In the genomic region with DNA sequence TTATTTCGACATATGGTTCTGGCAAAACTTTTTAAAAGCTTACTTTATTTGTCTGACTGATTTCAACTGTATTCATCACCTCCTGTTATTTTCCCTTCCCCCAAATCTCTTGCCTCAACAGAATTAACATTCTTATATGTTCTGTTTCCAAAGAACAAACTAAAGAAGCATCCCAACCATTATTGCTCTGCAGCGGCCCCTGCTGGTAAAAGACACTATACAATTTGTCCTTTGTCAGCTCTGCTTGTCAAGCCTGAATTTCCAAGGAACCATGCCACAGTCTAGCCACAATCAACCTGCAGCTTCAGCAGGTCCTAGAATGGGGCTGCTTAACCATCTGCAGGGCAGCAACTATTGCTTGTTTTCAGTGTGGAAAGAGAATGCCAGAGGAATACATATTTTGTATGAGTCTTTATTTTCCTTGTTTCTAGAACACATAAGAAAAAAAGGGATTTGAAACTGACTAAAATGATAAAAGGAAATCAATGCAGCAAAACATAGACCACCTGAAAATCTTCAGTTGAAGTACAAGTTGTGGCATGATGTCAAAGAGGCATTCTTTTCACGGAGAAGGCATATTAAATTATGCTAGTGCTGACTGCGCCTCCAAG, we compare ENCODE assay signal across 8 cellular contexts.
A peak's percentile ranks its signal among the peaks of the same experiment; 100 is the strongest.
DNase-seq lines count a peak whose midpoint lies in the region; ATAC-seq, FAIRE-seq and TF ChIP-seq lines count a peak whose summit lies in the region.

No MANE protein-coding gene starts in this region.

- TF ChIP-seq CTCF in heart left ventricle (IDR thresholded peaks at IDR 0.05): peak; percentile 63 to 88 (median 76)

- H3K27me3 ChIP-seq in heart left ventricle: no peaks in the 10 kb centered on the region

- H3K27ac ChIP-seq in heart left ventricle: peak overlapping the region in 4 of 12 donors; percentile 6 to 47 (median 18)

- TF ChIP-seq EP300 in Ishikawa (IDR thresholded peaks at IDR 0.05; ENCODE audit: borderline replicate concordance): no peak

- no peak for FAIRE-seq in GM12892 (lab: Jason Lieb, UNC)

- peaks cover 0 to 15% (median 0%) of the 10 kb centered on the region in 12 donors for H3K4me1 ChIP-seq in heart left ventricle

- H3K27ac Mint-ChIP-seq in activated naive CD4-positive, alpha-beta T cell treated with anti-CD3 and anti-CD28 coated beads, Interleukin-2, amount 10 ng/mL, durations not matched to agents 7 days and 5 days: no peak overlapping the region

- CTCF ChIA-PET in activated naive CD4-positive, alpha-beta T cell treated with anti-CD3 and anti-CD28 coated beads, Interleukin-2, amount 10 ng/mL, durations not matched to agents 7 days and 5 days (lab: Charles Lee): interaction anchor here (1.2 kb wide), 1 partner anchor 1693 kb away, joined by 4 read pairs; no protein-coding TSS in a partner anchor

- no peaks in the 10 kb centered on the region for H3K36me3 Mint-ChIP-seq in activated naive CD4-positive, alpha-beta T cell treated with anti-CD3 and anti-CD28 coated beads, Interleukin-2, amount 10 ng/mL, durations not matched to agents 7 days and 5 days

- no peak for TF ChIP-seq POLR2A in heart left ventricle (IDR thresholded peaks at IDR 0.05)
- TF ChIP-seq POLR2A in GM12892 (IDR thresholded peaks at IDR 0.05; ENCODE audit: low read depth, low read length): no peak

- H3K4me3 Mint-ChIP-seq in activated naive CD4-positive, alpha-beta T cell treated with anti-CD3 and anti-CD28 coated beads, Interleukin-2, amount 10 ng/mL, durations not matched to agents 7 days and 5 days: no peak overlapping the region

- H3K36me3 ChIP-seq in heart left ventricle: no peaks in the 10 kb centered on the region

- no peaks in the 10 kb centered on the region for H3K9me3 ChIP-seq in heart left ventricle

- no peak overlapping the region for H3K4me3 ChIP-seq in heart left ventricle

- DNase-seq in COLO829 (ENCODE audit: low spot score) (peak; percentile 44), RPMI7951 (ENCODE audit: low read depth) (peak; percentile 24), heart left ventricle (peak; percentile 69 to 79 (median 77)), putamen (ENCODE audit: low spot score) (peak; percentile 53), GM12892 (ENCODE audit: insufficient read length) (no peak)
- DNase-seq in activated naive CD4-positive, alpha-beta T cell treated with anti-CD3 and anti-CD28 coated beads, Interleukin-2, amount 10 ng/mL, durations not matched to agents 7 days and 5 days: peak; percentile 72

- no peaks in the 10 kb centered on the region for H3K4me1 Mint-ChIP-seq in activated naive CD4-positive, alpha-beta T cell treated with anti-CD3 and anti-CD28 coated beads, Interleukin-2, amount 10 ng/mL, durations not matched to agents 7 days and 5 days

- peak; percentile 75 for TF ChIP-seq RAD21 in Ishikawa (IDR thresholded peaks at IDR 0.05; ENCODE audit: low read depth)

- 47 to 50% (median 49%) methylated on average over 4 of the region's 4 CpGs for WGBS in heart left ventricle, 4 donors

- intact Hi-C loops in heart left ventricle (cut with DNase I): loop anchor here in 1 of 10 donors (5.0 kb wide), 1 partner anchor 359 kb away; no protein-coding TSS in a partner anchor

- H3K27me3 Mint-ChIP-seq in activated naive CD4-positive, alpha-beta T cell treated with anti-CD3 and anti-CD28 coated beads, Interleukin-2, amount 10 ng/mL, durations not matched to agents 7 days and 5 days: no peaks in the 10 kb centered on the region

- ATAC-seq in GM19438 (IDR thresholded peaks at IDR 0.05; ENCODE audit: low read depth, unreplicated experiment) (peak; percentile 73), heart left ventricle (peak in 3 of 4 donors; percentile 56 to 68 (median 56))

- H3K9me3 Mint-ChIP-seq in activated naive CD4-positive, alpha-beta T cell treated with anti-CD3 and anti-CD28 coated beads, Interleukin-2, amount 10 ng/mL, durations not matched to agents 7 days and 5 days: no peaks in the 10 kb centered on the region

TF ChIP-seq in Ishikawa, 13 proteins besides CTCF, POLR2A, EP300 and RAD21:
- TF ChIP-seq CREB1 (IDR thresholded peaks at IDR 0.05; ENCODE audit: low read depth): no peak
- no peak for TF ChIP-seq TCF12 (IDR thresholded peaks at IDR 0.05; ENCODE audit: low read depth)
- TF ChIP-seq EGR1 (IDR thresholded peaks at IDR 0.05): no peak
- no peak for TF ChIP-seq TEAD4 (IDR thresholded peaks at IDR 0.05)
- no peak for TF ChIP-seq REST (IDR thresholded peaks at IDR 0.05; ENCODE audit: low read depth)
- TF ChIP-seq, protein P1, sequence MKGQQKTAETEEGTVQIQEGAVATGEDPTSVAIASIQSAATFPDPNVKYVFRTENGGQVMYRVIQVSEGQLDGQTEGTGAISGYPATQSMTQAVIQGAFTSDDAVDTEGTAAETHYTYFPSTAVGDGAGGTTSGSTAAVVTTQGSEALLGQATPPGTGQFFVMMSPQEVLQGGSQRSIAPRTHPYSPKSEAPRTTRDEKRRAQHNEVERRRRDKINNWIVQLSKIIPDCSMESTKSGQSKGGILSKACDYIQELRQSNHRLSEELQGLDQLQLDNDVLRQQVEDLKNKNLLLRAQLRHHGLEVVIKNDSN (IDR thresholded peaks at IDR 0.05): no peak
- no peak for TF ChIP-seq YY1 (IDR thresholded peaks at IDR 0.05; ENCODE audit: low read depth)
